In the genomic region with DNA sequence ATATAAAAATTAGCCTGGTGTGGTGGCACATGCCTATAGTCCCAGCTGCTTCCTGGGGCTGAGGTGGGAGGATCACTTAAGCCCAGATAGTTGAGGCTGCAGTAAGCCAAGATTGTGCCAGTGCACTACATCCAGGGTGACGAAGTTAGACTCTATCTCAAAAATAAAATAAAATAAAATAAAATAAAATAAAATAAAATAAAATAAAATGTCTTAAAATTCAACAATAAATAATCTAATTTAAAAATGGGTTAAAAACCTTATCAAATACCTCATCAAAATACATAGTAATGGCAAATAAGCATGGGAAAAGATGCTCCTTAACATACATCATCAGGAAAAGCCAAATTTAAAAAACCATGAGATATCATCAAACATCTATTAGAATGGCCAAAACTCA, we compare ENCODE assay signal across 33 cellular contexts.
"Had no signal": no experiment of that assay in that cellular context is flagged by ENCODE, and none has a peak within 500 bp of the region (broad histone marks: within the 10 kb centered on the region; RNA-seq: fewer than 3 reads in every experiment).

No MANE protein-coding gene starts in this region.

- DNase-seq: Karpas-422, Kasumi-1, MG63, MM.1S, MV-4-11, NCI-H1048, NCI-H1092, NCI-H1092 treated with DMSO at 0.1 percent for 48 hours, NCI-H1105, NCI-H1105 treated with DMSO at 0.1 percent for 48 hours, NCI-H1417, NCI-H1417 treated with DMSO at 0.1 percent for 48 hours, NCI-H1436, NCI-H1436 treated with DMSO at 0.1 percent for 48 hours, NCI-H146, NCI-H1694, NCI-H1694 treated with DMSO at 0.1 percent for 48 hours, NCI-H187, NCI-H187 treated with DMSO at 0.1 percent for 48 hours, NCI-H1930, NCI-H2029, NCI-H2029 treated with DMSO at 0.1 percent for 48 hours, NCI-H2081, NCI-H2081 treated with DMSO at 0.1 percent for 48 hours, NCI-H2107, NCI-H2171, NCI-H2171 treated with DMSO at 0.1 percent for 48 hours, NCI-H2227 treated with DMSO at 0.1 percent for 48 hours, NCI-H226, NCI-H345, NCI-H446, NCI-H446 treated with DMSO at 0.1 percent for 48 hours, NCI-H510A had no signal
